24 cellular contexts compared by ENCODE assay signal in the genomic region with DNA sequence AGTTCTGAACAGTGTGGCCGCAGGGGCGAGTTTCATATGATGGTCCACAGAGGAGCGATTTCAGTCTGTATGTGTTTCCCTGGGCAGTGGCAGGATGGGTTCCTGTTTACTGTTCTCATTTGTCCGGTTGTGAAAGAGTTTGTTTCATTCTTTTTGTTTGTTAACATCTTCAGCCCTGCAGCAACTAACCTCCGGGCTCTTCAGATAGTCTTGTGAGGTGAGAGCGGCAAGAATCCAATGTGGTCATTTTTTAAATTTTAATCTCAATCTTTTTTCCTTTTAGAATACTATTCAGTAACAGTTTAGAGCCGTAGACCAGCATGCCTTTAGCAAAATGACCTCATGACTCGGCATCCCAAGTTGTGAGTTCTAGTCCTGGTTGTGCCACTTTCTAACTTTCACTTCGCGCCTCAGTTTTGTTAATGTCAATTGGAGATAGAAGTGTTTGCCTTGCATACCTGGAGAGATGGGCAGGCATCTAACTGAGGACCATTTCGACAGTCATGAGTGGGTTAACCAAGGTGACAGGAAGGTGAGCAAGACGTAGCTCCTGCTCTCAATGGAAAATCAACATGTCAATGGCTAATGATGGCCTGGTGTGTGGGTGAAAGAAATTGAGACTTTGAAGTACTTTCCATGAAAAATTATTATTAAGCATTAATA. TPM values are rescaled to one million over a fixed set of nuclear protein-coding genes. Genes with fewer than 3 reads are reported as not detected.
"Had no signal": no experiment of that assay in that cellular context is flagged by ENCODE, and none has a peak within 500 bp of the region (broad histone marks: within the 10 kb centered on the region; RNA-seq: fewer than 3 reads in every experiment).

No MANE protein-coding gene starts in this region.

- ATAC-seq: activated naive CD8-positive, alpha-beta T cell treated with anti-CD3 and anti-CD28 coated beads, Interleukin-2, amount 50 U/mL, for 24 hours; activated T-cell treated with anti-CD3 and anti-CD28 coated beads, Interleukin-2, amount 50 U/mL, for 72 hours; naive thymus-derived CD4-positive, alpha-beta T cell; stimulated activated naive CD8-positive, alpha-beta T cell treated with anti-CD3 and anti-CD28 coated beads, Interleukin-15, Interleukin-2, amounts not matched to agents 100 U/mL and 50 U/mL, for 24 hours had no signal

- H3K4me3 Mint-ChIP-seq: activated CD4-positive, alpha-beta memory T cell treated with anti-CD3 and anti-CD28 coated beads for 36 hours; activated naive CD8-positive, alpha-beta T cell treated with anti-CD3 and anti-CD28 coated beads, Interleukin-2, amount 50 U/mL, for 24 hours; activated T-cell treated with anti-CD3 and anti-CD28 coated beads, Interleukin-2, amount 50 U/mL, for 72 hours; brain; naive thymus-derived CD4-positive, alpha-beta T cell; neural crest cell; T-helper 1 cell treated with Interleukin-12 subunit alpha and Interleukin-12 subunit beta and Interleukin-4 antibody, amounts not matched to agents 30 μg/mL and 1 μg/mL, for 36 hours had no signal

- H3K27me3 ChIP-seq: thyroid gland had no signal

- DNase-seq: activated CD4-positive, alpha-beta memory T cell treated with anti-CD3 and anti-CD28 coated beads for 36 hours; activated CD4-positive, alpha-beta T cell treated with anti-CD3 and anti-CD28 coated beads for 48 hours; activated CD4-positive, CD25-positive, alpha-beta regulatory T cell; activated effector memory CD4-positive, alpha-beta T cell treated with anti-CD3 and anti-CD28 coated beads, Interleukin-2, amount 50 U/mL, for 16 hours; activated naive CD4-positive, alpha-beta T cell treated with anti-CD3 and anti-CD28 coated beads, Interleukin-2, amount 50 U/mL, for 16 hours; activated naive CD8-positive, alpha-beta T cell treated with anti-CD3 and anti-CD28 coated beads, Interleukin-2, amount 50 U/mL, for 24 hours; activated T-cell treated with anti-CD3 and anti-CD28 coated beads, Interleukin-2, amount 50 U/mL, for 72 hours; anterior cingulate cortex; central memory CD4-positive, alpha-beta T cell; dermis blood vessel endothelial cell; effector CD8-positive, alpha-beta T cell; foreskin melanocyte; hypothalamus; naive thymus-derived CD4-positive, alpha-beta T cell; retina; stimulated activated CD4-positive, alpha-beta T cell treated with anti-CD3 and anti-CD28 coated beads, Interleukin-4, amount 100 ng/mL, for 1 hour; stimulated activated naive CD8-positive, alpha-beta T cell treated with anti-CD3 and anti-CD28 coated beads, Interleukin-15, Interleukin-2, amounts not matched to agents 100 U/mL and 50 U/mL, for 24 hours; substantia nigra; T1000; thyroid gland had no signal

- H3K27me3 Mint-ChIP-seq: activated CD4-positive, alpha-beta memory T cell treated with anti-CD3 and anti-CD28 coated beads for 36 hours; activated naive CD8-positive, alpha-beta T cell treated with anti-CD3 and anti-CD28 coated beads, Interleukin-2, amount 50 U/mL, for 24 hours; brain had no signal

- H3K9me3 ChIP-seq: thyroid gland had no signal

- H3K36me3 Mint-ChIP-seq: activated CD4-positive, alpha-beta memory T cell treated with anti-CD3 and anti-CD28 coated beads for 36 hours; brain; naive thymus-derived CD4-positive, alpha-beta T cell had no signal

- H3K4me1 Mint-ChIP-seq: activated naive CD8-positive, alpha-beta T cell treated with anti-CD3 and anti-CD28 coated beads, Interleukin-2, amount 50 U/mL, for 24 hours; brain; naive thymus-derived CD4-positive, alpha-beta T cell; neural crest cell had no signal

- H3K27ac ChIP-seq: thyroid gland had no signal

- H3K36me3 ChIP-seq: thyroid gland had no signal

- H3K27ac Mint-ChIP-seq: activated CD4-positive, alpha-beta memory T cell treated with anti-CD3 and anti-CD28 coated beads for 36 hours; activated naive CD8-positive, alpha-beta T cell treated with anti-CD3 and anti-CD28 coated beads, Interleukin-2, amount 50 U/mL, for 24 hours; activated T-cell treated with anti-CD3 and anti-CD28 coated beads, Interleukin-2, amount 50 U/mL, for 72 hours; brain; naive thymus-derived CD4-positive, alpha-beta T cell; progenitor cell of endocrine pancreas; T-helper 1 cell treated with Interleukin-12 subunit alpha and Interleukin-12 subunit beta and Interleukin-4 antibody, amounts not matched to agents 30 μg/mL and 1 μg/mL, for 36 hours had no signal

- H3K4me3 ChIP-seq: thyroid gland had no signal

- H3K9me3 Mint-ChIP-seq: activated CD4-positive, alpha-beta memory T cell treated with anti-CD3 and anti-CD28 coated beads for 36 hours; activated naive CD8-positive, alpha-beta T cell treated with anti-CD3 and anti-CD28 coated beads, Interleukin-2, amount 50 U/mL, for 24 hours; activated T-cell treated with anti-CD3 and anti-CD28 coated beads, Interleukin-2, amount 50 U/mL, for 72 hours; brain; neural crest cell; T-helper 1 cell treated with Interleukin-12 subunit alpha and Interleukin-12 subunit beta and Interleukin-4 antibody, amounts not matched to agents 30 μg/mL and 1 μg/mL, for 36 hours had no signal

- H3K4me1 ChIP-seq: thyroid gland had no signal

RNA-seq across cellular contexts. Expression of a gene that starts 38.5 kb away (rescaled TPM):
- polyA plus RNA-seq: naive thymus-derived CD4-positive, alpha-beta T cell had no signal
